ENCODE assay signal across 8 cellular contexts in genomic region chr1:235047331-235047871, GRCh38.
DNase-seq lines count a peak whose midpoint lies in the region; ATAC-seq and TF ChIP-seq lines count a peak whose summit lies in the region.

No MANE protein-coding gene starts in this region.

- POLR2A ChIA-PET in naive thymus-derived CD4-positive, alpha-beta T cell (lab: Charles Lee) = interaction anchor here (0.7 kb wide), 1 partner anchor 19 kb away, joined by 3 read pairs; no protein-coding TSS in a partner anchor

- H3K36me3 ChIP-seq in adipocyte (ENCODE audit: control insufficient read depth, insufficient read depth, low read length, severe bottlenecking) (no peaks in the 10 kb centered on the region), liver (ENCODE audit: control insufficient read depth in 4 of 4, insufficient read depth in 3 of 4, low read depth in 1 of 4, low read length in 3 of 4) (no peaks in the 10 kb centered on the region), thymus (ENCODE audit: control insufficient read depth, insufficient read depth) (no peaks in the 10 kb centered on the region)
- H3K36me3 ChIP-seq in naive thymus-derived CD4-positive, alpha-beta T cell (ENCODE audit: control insufficient read depth in 2 of 3, insufficient read depth in 3 of 3, low read length in 3 of 3) = no peaks in the 10 kb centered on the region

- H3K27me3 ChIP-seq in adipocyte (replicated peaks; ENCODE audit: control insufficient read depth, insufficient read depth, low read length) = no peaks in the 10 kb centered on the region
- no peaks in the 10 kb centered on the region for H3K27me3 ChIP-seq in liver (ENCODE audit: control insufficient read depth in 4 of 4, insufficient read depth in 4 of 4, low read length in 3 of 4)
- H3K27me3 ChIP-seq in thymus (ENCODE audit: control insufficient read depth, insufficient read depth) = no peaks in the 10 kb centered on the region
- H3K27me3 ChIP-seq in naive thymus-derived CD4-positive, alpha-beta T cell (ENCODE audit: control insufficient read depth in 2 of 2, insufficient read depth in 2 of 2, low read length in 2 of 2) = no peaks in the 10 kb centered on the region

- WGBS in liver = 79% methylated on average over 6 of the region's 6 CpGs
- WGBS in thymus = 80% methylated on average over 6 of the region's 6 CpGs

- no peaks in the 10 kb centered on the region for H3K27me3 Mint-ChIP-seq in activated CD4-positive, alpha-beta T cell treated with anti-CD3 and anti-CD28 coated beads, Interleukin-2, amount 10 ng/mL, durations not matched to agents 24 days and 14 days
- H3K27me3 Mint-ChIP-seq in naive thymus-derived CD4-positive, alpha-beta T cell = no peaks in the 10 kb centered on the region

- peaks cover 3% of the 10 kb centered on the region for H3K36me3 Mint-ChIP-seq in activated CD4-positive, alpha-beta T cell treated with anti-CD3 and anti-CD28 coated beads, Interleukin-2, amount 10 ng/mL, durations not matched to agents 24 days and 14 days (ENCODE audit: low read depth)
- H3K36me3 Mint-ChIP-seq in naive thymus-derived CD4-positive, alpha-beta T cell = peaks cover 0 to 6% (median 0%) of the 10 kb centered on the region in 5 donors

- CTCF ChIA-PET in naive thymus-derived CD4-positive, alpha-beta T cell (lab: Charles Lee) = interaction anchor here (0.6 kb wide), 1 partner anchor 27 kb away, joined by 9 read pairs; no protein-coding TSS in a partner anchor

- no peak for TF ChIP-seq RAD21 in liver (IDR thresholded peaks at IDR 0.05)

- H3K9me3 ChIP-seq in adipocyte (ENCODE audit: control insufficient read depth, low read length) (no peaks in the 10 kb centered on the region), liver (ENCODE audit: control insufficient read depth in 4 of 4, low read length in 3 of 4) (no peaks in the 10 kb centered on the region), thymus (ENCODE audit: control insufficient read depth) (no peaks in the 10 kb centered on the region)
- no peaks in the 10 kb centered on the region for H3K9me3 ChIP-seq in naive thymus-derived CD4-positive, alpha-beta T cell (ENCODE audit: control insufficient read depth in 2 of 3, low read length in 3 of 3)

- peak overlapping the region; percentile 65 for H3K4me3 Mint-ChIP-seq in activated CD4-positive, alpha-beta T cell treated with anti-CD3 and anti-CD28 coated beads, Interleukin-2, amount 10 ng/mL, durations not matched to agents 24 days and 14 days
- peak overlapping the region in 1 of 10 donors; percentile 5 for H3K4me3 Mint-ChIP-seq in naive thymus-derived CD4-positive, alpha-beta T cell

- H3K27ac Mint-ChIP-seq in activated CD4-positive, alpha-beta T cell treated with anti-CD3 and anti-CD28 coated beads, Interleukin-2, amount 10 ng/mL, durations not matched to agents 24 days and 14 days = peak overlapping the region; percentile 97
- H3K27ac Mint-ChIP-seq in naive thymus-derived CD4-positive, alpha-beta T cell = peak overlapping the region in 2 of 9 donors; percentile 14 to 92

- H3K9me3 Mint-ChIP-seq in activated CD4-positive, alpha-beta T cell treated with anti-CD3 and anti-CD28 coated beads, Interleukin-2, amount 10 ng/mL, durations not matched to agents 24 days and 14 days = peaks cover 3% of the 10 kb centered on the region
- no peaks in the 10 kb centered on the region for H3K9me3 Mint-ChIP-seq in naive thymus-derived CD4-positive, alpha-beta T cell

- peaks cover 56% of the 10 kb centered on the region for H3K4me1 Mint-ChIP-seq in activated CD4-positive, alpha-beta T cell treated with anti-CD3 and anti-CD28 coated beads, Interleukin-2, amount 10 ng/mL, durations not matched to agents 24 days and 14 days
- H3K4me1 Mint-ChIP-seq in naive thymus-derived CD4-positive, alpha-beta T cell = peaks cover 0 to 57% (median 4%) of the 10 kb centered on the region in 7 donors

- H3K4me3 ChIP-seq in adipocyte (ENCODE audit: low read length) (no peak overlapping the region), liver (ENCODE audit: low read depth in 1 of 3, low read length in 3 of 3) (no peak overlapping the region), thymus (ENCODE audit: low read length) (no peak overlapping the region)
- H3K4me3 ChIP-seq in naive thymus-derived CD4-positive, alpha-beta T cell (ENCODE audit: low read length) = no peak overlapping the region

- peaks cover 31% of the 10 kb centered on the region for H3K4me1 ChIP-seq in adipocyte (ENCODE audit: control insufficient read depth, insufficient read depth, low read length)
- H3K4me1 ChIP-seq in liver (ENCODE audit: control insufficient read depth in 4 of 4, insufficient read depth in 4 of 4, low read length in 3 of 4) = peaks cover 5 to 12% (median 8%) of the 10 kb centered on the region in 4 donors
- no peaks in the 10 kb centered on the region for H3K4me1 ChIP-seq in thymus (ENCODE audit: control insufficient read depth, insufficient read depth, low read length)
- H3K4me1 ChIP-seq in naive thymus-derived CD4-positive, alpha-beta T cell (ENCODE audit: control insufficient read depth in 2 of 2, insufficient read depth in 2 of 2, low read length in 2 of 2) = no peaks in the 10 kb centered on the region

- DNase-seq in activated CD4-positive, alpha-beta T cell treated with anti-CD3 and anti-CD28 coated beads, Interleukin-2, amount 10 ng/mL, durations not matched to agents 24 days and 14 days = no peak
- no peak for DNase-seq in activated CD4-positive, alpha-beta T cell treated with anti-CD3 and anti-CD28 coated beads, Interleukin-2, amount 50 U/mL, for 1 hour
- DNase-seq in adipocyte (ENCODE audit: low read depth) (no peak), AG08396 (ENCODE audit: low spot score) (no peak)
- DNase-seq in naive thymus-derived CD4-positive, alpha-beta T cell = no peak

- TF ChIP-seq CTCF in liver (IDR thresholded peaks at IDR 0.05; ENCODE audit: low read depth, low read length, missing input control) = no peak

- intact Hi-C loops in activated CD4-positive, alpha-beta T cell treated with anti-CD3 and anti-CD28 coated beads, Interleukin-2, amount 10 ng/mL, durations not matched to agents 24 days and 14 days (cut with micrococcal nuclease) = no loop called here
- intact Hi-C loops in naive thymus-derived CD4-positive, alpha-beta T cell (cut with micrococcal nuclease) = no loop called here

- H3K27ac ChIP-seq in liver (ENCODE audit: low read depth in 1 of 2, low read length in 2 of 2) (peak overlapping the region; percentile 75 to 82), thymus (ENCODE audit: low read depth) (peak overlapping the region; percentile 73)
- no peak overlapping the region for H3K27ac ChIP-seq in naive thymus-derived CD4-positive, alpha-beta T cell (ENCODE audit: low read depth, low read length)

- no peak for ATAC-seq in naive thymus-derived CD4-positive, alpha-beta T cell
- no peak for ATAC-seq in GM19467 (IDR thresholded peaks at IDR 0.05; ENCODE audit: unreplicated experiment)

- H3K9ac ChIP-seq in adipocyte (ENCODE audit: low read length) (peak overlapping the region; percentile 82), liver (ENCODE audit: low read depth in 1 of 2, low read length in 2 of 2) (peak overlapping the region in 1 of 2 donors; percentile 59)

TF ChIP-seq in liver, 16 proteins besides CTCF, POLR2A, EP300 and RAD21 (continues in another document):
- TF ChIP-seq FOXA2 (IDR thresholded peaks at IDR 0.05) (no peak), TAF1 (conservative IDR thresholded peaks at IDR 0.05) (no peak), JUND (IDR thresholded peaks at IDR 0.05) (no peak), ZBTB33 (IDR thresholded peaks at IDR 0.05) (no peak), HNF4G (IDR thresholded peaks at IDR 0.05) (no peak), EGR1 (IDR thresholded peaks at IDR 0.05; ENCODE audit: low read depth in 2 of 2) (no peak), ATF3 (IDR thresholded peaks at IDR 0.05) (no peak), RXRA (IDR thresholded peaks at IDR 0.05) (no peak), MAX (IDR thresholded peaks at IDR 0.05) (no peak)
